In genomic region chr11:2531277-2531986, GRCh38 we compare ENCODE assay signal across 8 cellular contexts.
A peak's percentile ranks its signal among the peaks of the same experiment; 100 is the strongest.
DNase-seq lines count a peak whose midpoint lies in the region; ATAC-seq lines count a peak whose summit lies in the region.

No MANE protein-coding gene starts in this region.

- no peak for ATAC-seq in GM19023 (IDR thresholded peaks at IDR 0.05; ENCODE audit: unreplicated experiment)

- DNase-seq in DMS53 (lab: John Stamatoyannopoulos, UW) (peak; percentile 61), KG1 (lab: John Stamatoyannopoulos, UW) (peak; percentile 58), T1000 (lab: John Stamatoyannopoulos, UW) (peak; percentile 44), astrocyte of the hippocampus (ENCODE audit: low read depth, low spot score) (peak; percentile 82), hypothalamus (lab: John Stamatoyannopoulos, UW) (peak in 46 of 51 donors; percentile 24 to 84 (median 56)), kidney glomerular epithelial cell (lab: John Stamatoyannopoulos, UW) (no peak)
- peak; percentile 21 to 58 for DNase-seq in stimulated activated CD4-positive, alpha-beta T cell treated with anti-CD3 and anti-CD28 coated beads, Interleukin-12 subunit alpha, Interleukin-12 subunit beta, amount 100 ng/mL, for 24 hours (ENCODE audit: low read depth in 2 of 2)
